27 cellular contexts compared by ENCODE assay signal in genomic region chr6:150610584-150610983, GRCh38.
"Had no signal": no experiment of that assay in that cellular context is flagged by ENCODE, and none has a peak within 500 bp of the region (broad histone marks: within the 10 kb centered on the region; RNA-seq: fewer than 3 reads in every experiment).

No MANE protein-coding gene starts in this region.

- H3K4me1 ChIP-seq: breast epithelium, colonic mucosa had no signal

- H3K27me3 Mint-ChIP-seq: activated CD4-positive, alpha-beta T cell treated with anti-CD3 and anti-CD28 coated beads, Interleukin-2, amount 10 ng/mL, durations not matched to agents 7 days and 5 days had no signal

- DNase-seq: activated CD4-positive, alpha-beta memory T cell treated with anti-CD3 and anti-CD28 coated beads, Interleukin-2, amount 10 ng/mL, durations not matched to agents 7 days and 5 days; activated CD4-positive, alpha-beta T cell treated with anti-CD3 and anti-CD28 coated beads for 36 hours; activated CD4-positive, alpha-beta T cell treated with anti-CD3 and anti-CD28 coated beads, Interleukin-2, amount 10 ng/mL, durations not matched to agents 7 days and 5 days; activated CD4-positive, alpha-beta T cell treated with anti-CD3 and anti-CD28 coated beads, Interleukin-2, amount 50 U/mL, for 4 hours; activated CD4-positive, CD25-positive, alpha-beta regulatory T cell; activated CD4-positive, CD25-positive, alpha-beta regulatory T cell treated with anti-CD3 and anti-CD28 coated beads, Interleukin-2, amount 50 U/mL, for 72 hours; activated CD8-positive, alpha-beta memory T cell treated with anti-CD3 and anti-CD28 coated beads, Interleukin-2, amount 50 U/mL, for 48 hours; activated gamma-delta T cell; activated naive CD4-positive, alpha-beta T cell; activated naive CD4-positive, alpha-beta T cell treated with anti-CD3 and anti-CD28 coated beads, Interleukin-2, amount 10 ng/mL, durations not matched to agents 7 days and 5 days; activated naive CD8-positive, alpha-beta T cell treated with anti-CD3 and anti-CD28 coated beads, Interleukin-2, amount 10 ng/mL, durations not matched to agents 7 days and 5 days; activated T-cell treated with anti-CD3 and anti-CD28 coated beads for 4 hours; activated T-cell treated with anti-CD3 and anti-CD28 coated beads, Interleukin-2, amount 50 U/mL, for 24 hours; activated T-cell treated with anti-CD3 and anti-CD28 coated beads, Interleukin-2, amount 50 U/mL, for 72 hours; central memory CD4-positive, alpha-beta T cell; cerebellar nuclear complex; colonic mucosa; effector CD8-positive, alpha-beta T cell; foreskin fibroblast; heart left ventricle; T-helper 2 cell had no signal

- H3K9me3 ChIP-seq: ascending aorta, breast epithelium, colonic mucosa, heart left ventricle had no signal

- H3K36me3 Mint-ChIP-seq: activated naive CD4-positive, alpha-beta T cell treated with anti-CD3 and anti-CD28 coated beads, Interleukin-2, amount 10 ng/mL, durations not matched to agents 7 days and 5 days; activated naive CD4-positive, alpha-beta T cell treated with anti-CD3 and anti-CD28 coated beads, Interleukin-2, amount 50 U/mL, for 72 hours; activated naive CD8-positive, alpha-beta T cell treated with anti-CD3 and anti-CD28 coated beads, Interleukin-2, amount 10 ng/mL, durations not matched to agents 7 days and 5 days had no signal

- H3K4me3 Mint-ChIP-seq: activated CD4-positive, alpha-beta memory T cell treated with anti-CD3 and anti-CD28 coated beads, Interleukin-2, amount 10 ng/mL, durations not matched to agents 7 days and 5 days; activated CD4-positive, alpha-beta T cell treated with anti-CD3 and anti-CD28 coated beads for 36 hours; activated CD4-positive, alpha-beta T cell treated with anti-CD3 and anti-CD28 coated beads, Interleukin-2, amount 10 ng/mL, durations not matched to agents 7 days and 5 days; activated naive CD4-positive, alpha-beta T cell treated with anti-CD3 and anti-CD28 coated beads, Interleukin-2, amount 10 ng/mL, durations not matched to agents 7 days and 5 days; activated naive CD8-positive, alpha-beta T cell treated with anti-CD3 and anti-CD28 coated beads, Interleukin-2, amount 10 ng/mL, durations not matched to agents 7 days and 5 days; activated T-cell treated with anti-CD3 and anti-CD28 coated beads, Interleukin-2, amount 50 U/mL, for 24 hours; activated T-cell treated with anti-CD3 and anti-CD28 coated beads, Interleukin-2, amount 50 U/mL, for 72 hours; brain had no signal

- ATAC-seq: activated CD4-positive, alpha-beta T cell treated with anti-CD3 and anti-CD28 coated beads for 36 hours; activated naive CD4-positive, alpha-beta T cell treated with anti-CD3 and anti-CD28 coated beads, Interleukin-2, amount 50 U/mL, for 72 hours; activated T-cell treated with anti-CD3 and anti-CD28 coated beads, Interleukin-2, amount 50 U/mL, for 72 hours; esophagus mucosa; heart left ventricle had no signal

- H3K27me3 ChIP-seq: ascending aorta, breast epithelium, colonic mucosa, heart left ventricle had no signal

- H3K27ac Mint-ChIP-seq: activated CD4-positive, alpha-beta memory T cell treated with anti-CD3 and anti-CD28 coated beads, Interleukin-2, amount 10 ng/mL, durations not matched to agents 7 days and 5 days; activated CD4-positive, alpha-beta T cell treated with anti-CD3 and anti-CD28 coated beads for 36 hours; activated CD4-positive, alpha-beta T cell treated with anti-CD3 and anti-CD28 coated beads, Interleukin-2, amount 10 ng/mL, durations not matched to agents 7 days and 5 days; activated naive CD4-positive, alpha-beta T cell treated with anti-CD3 and anti-CD28 coated beads, Interleukin-2, amount 10 ng/mL, durations not matched to agents 7 days and 5 days; activated naive CD4-positive, alpha-beta T cell treated with anti-CD3 and anti-CD28 coated beads, Interleukin-2, amount 50 U/mL, for 72 hours; activated naive CD8-positive, alpha-beta T cell treated with anti-CD3 and anti-CD28 coated beads, Interleukin-2, amount 10 ng/mL, durations not matched to agents 7 days and 5 days; activated T-cell treated with anti-CD3 and anti-CD28 coated beads, Interleukin-2, amount 50 U/mL, for 24 hours; activated T-cell treated with anti-CD3 and anti-CD28 coated beads, Interleukin-2, amount 50 U/mL, for 72 hours; brain had no signal

- H3K9me3 Mint-ChIP-seq: activated CD4-positive, alpha-beta memory T cell treated with anti-CD3 and anti-CD28 coated beads, Interleukin-2, amount 10 ng/mL, durations not matched to agents 7 days and 5 days; activated CD4-positive, alpha-beta T cell treated with anti-CD3 and anti-CD28 coated beads, Interleukin-2, amount 10 ng/mL, durations not matched to agents 7 days and 5 days; activated naive CD4-positive, alpha-beta T cell treated with anti-CD3 and anti-CD28 coated beads, Interleukin-2, amount 10 ng/mL, durations not matched to agents 7 days and 5 days; activated naive CD4-positive, alpha-beta T cell treated with anti-CD3 and anti-CD28 coated beads, Interleukin-2, amount 50 U/mL, for 72 hours; activated naive CD8-positive, alpha-beta T cell treated with anti-CD3 and anti-CD28 coated beads, Interleukin-2, amount 10 ng/mL, durations not matched to agents 7 days and 5 days; activated T-cell treated with anti-CD3 and anti-CD28 coated beads, Interleukin-2, amount 50 U/mL, for 24 hours; activated T-cell treated with anti-CD3 and anti-CD28 coated beads, Interleukin-2, amount 50 U/mL, for 72 hours; brain had no signal

- H3K4me3 ChIP-seq: ascending aorta, breast epithelium, cardiac muscle cell, colonic mucosa, heart left ventricle had no signal

- H3K4me1 Mint-ChIP-seq: activated CD4-positive, alpha-beta memory T cell treated with anti-CD3 and anti-CD28 coated beads, Interleukin-2, amount 10 ng/mL, durations not matched to agents 7 days and 5 days; activated naive CD4-positive, alpha-beta T cell treated with anti-CD3 and anti-CD28 coated beads, Interleukin-2, amount 10 ng/mL, durations not matched to agents 7 days and 5 days; activated naive CD8-positive, alpha-beta T cell treated with anti-CD3 and anti-CD28 coated beads, Interleukin-2, amount 10 ng/mL, durations not matched to agents 7 days and 5 days had no signal

- H3K27ac ChIP-seq: ascending aorta, cardiac muscle cell, colonic mucosa had no signal

- H3K36me3 ChIP-seq: ascending aorta, breast epithelium, cardiac muscle cell, colonic mucosa, heart left ventricle had no signal
